In the genomic region with DNA sequence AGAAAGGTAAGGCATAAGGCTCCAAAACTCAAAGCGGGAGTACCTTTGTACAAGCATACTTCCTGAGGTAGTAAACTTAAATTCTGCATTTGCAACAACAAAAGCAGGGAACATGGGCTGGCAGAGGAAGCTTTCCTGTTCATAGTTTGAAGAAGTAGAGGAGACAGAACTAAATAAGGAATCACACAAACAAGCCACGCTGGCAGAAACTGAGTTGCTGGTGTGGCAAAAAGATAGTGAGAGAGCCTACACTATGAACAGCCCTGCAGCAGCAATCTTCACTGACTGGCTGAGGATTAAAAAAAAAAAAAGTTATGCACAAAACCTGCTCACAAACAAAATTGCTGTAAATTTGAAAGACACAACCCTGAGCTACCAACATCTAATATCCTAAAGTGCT, we compare ENCODE assay signal across 15 cellular contexts. TPM values are rescaled to one million over a fixed set of nuclear protein-coding genes. Genes with fewer than 3 reads are reported as not detected.
A peak's percentile ranks its signal among the peaks of the same experiment; 100 is the strongest.
DNase-seq lines count a peak whose midpoint lies in the region; ATAC-seq and TF ChIP-seq lines count a peak whose summit lies in the region.
"Had no signal": no experiment of that assay in that cellular context is flagged by ENCODE, and none has a peak within 500 bp of the region (broad histone marks: within the 10 kb centered on the region; RNA-seq: fewer than 3 reads in every experiment).

No MANE protein-coding gene starts in this region.

- H2AFZ ChIP-seq in PC-9 = no peak overlapping the region

- WGBS in sigmoid colon, 2 donors = 70 to 86% methylated on average over 2 of the region's 2 CpGs

- H3K27me3 ChIP-seq in sigmoid colon (no peaks in the 10 kb centered on the region), PC-9 (ENCODE audit: insufficient read depth, low read depth) (no peaks in the 10 kb centered on the region)
- H3K27me3 ChIP-seq: BE2C, transverse colon had no signal

- no peaks in the 10 kb centered on the region for H3K9me2 ChIP-seq in PC-9 (ENCODE audit: insufficient read depth)

- no peak for TF ChIP-seq POLR2A in sigmoid colon (IDR thresholded peaks at IDR 0.05)

- H3K9me3 ChIP-seq in sigmoid colon (no peaks in the 10 kb centered on the region), PC-9 (ENCODE audit: insufficient read depth, low read depth) (no peaks in the 10 kb centered on the region)
- H3K9me3 ChIP-seq: BE2C, transverse colon had no signal

- H3K4me1 Mint-ChIP-seq in HFFc6 (ENCODE audit: low read depth) (peaks cover 29% of the 10 kb centered on the region), MCF 10A (ENCODE audit: insufficient read depth, unreplicated experiment) (no peaks in the 10 kb centered on the region)

- peaks cover 23% of the 10 kb centered on the region for H3K36me3 Mint-ChIP-seq in HFFc6 (ENCODE audit: low read depth)
- no peaks in the 10 kb centered on the region for H3K36me3 Mint-ChIP-seq in MCF 10A (ENCODE audit: insufficient read depth, unreplicated experiment)

- H3K27ac Mint-ChIP-seq in HFFc6 (peak overlapping the region; percentile 27; the same call in 1 of the 2 replicates), MCF 10A (ENCODE audit: low read depth, unreplicated experiment) (no peak overlapping the region)

- H3K79me2 ChIP-seq in PC-9 (ENCODE audit: low read depth) = no peaks in the 10 kb centered on the region

- ATAC-seq in HG02870 (IDR thresholded peaks at IDR 0.05; ENCODE audit: unreplicated experiment) = no peak

- H3K4me2 ChIP-seq in PC-9 = no peak overlapping the region

- H3K4me3 Mint-ChIP-seq in HFFc6 (no peak overlapping the region), MCF 10A (ENCODE audit: unreplicated experiment) (no peak overlapping the region)

- peaks cover 0 to 22% (median 19%) of the 10 kb centered on the region in 4 donors for H3K4me1 ChIP-seq in sigmoid colon
- no peaks in the 10 kb centered on the region for H3K4me1 ChIP-seq in PC-9 (replicated peaks; ENCODE audit: insufficient read depth)
- H3K4me1 ChIP-seq: BE2C had no signal

- no peak overlapping the region for H3K4me3 ChIP-seq in cardiac fibroblast (replicated peaks in 1 of 2; ENCODE audit: low read depth in 2 of 2, low read length in 2 of 2)
- peak overlapping the region in 1 of 4 donors; percentile 8 for H3K4me3 ChIP-seq in sigmoid colon
- H3K4me3 ChIP-seq in PC-9 = no peak overlapping the region
- H3K4me3 ChIP-seq: transverse colon had no signal

- intact Hi-C loops in sigmoid colon (cut with DNase I) = no loop called here
- intact Hi-C loops in MCF 10A (cut with micrococcal nuclease) = no loop called here
- intact Hi-C loops in PC-9 (cut with micrococcal nuclease; ENCODE audit: unreplicated experiment) = no loop called here

- H3K36me3 ChIP-seq in sigmoid colon (no peaks in the 10 kb centered on the region), PC-9 (ENCODE audit: low read depth) (no peaks in the 10 kb centered on the region)
- H3K36me3 ChIP-seq: BE2C, transverse colon, WERI-Rb-1 had no signal

- H3K9me3 Mint-ChIP-seq in HFFc6 (no peaks in the 10 kb centered on the region), MCF 10A (ENCODE audit: unreplicated experiment) (no peaks in the 10 kb centered on the region)

- H3F3A ChIP-seq in PC-9 (ENCODE audit: insufficient read depth, low read depth) = peaks cover 11% of the 10 kb centered on the region; the same call in 1 of the 2 replicates

- DNase-seq in HFFc6 (no peak), cardiac fibroblast (ENCODE audit: low read depth in 2 of 2) (peak; percentile 4 to 19), inferior parietal cortex (ENCODE audit: extremely low spot score) (peak; percentile 28), sigmoid colon (no peak), MCF 10A (ENCODE audit: unreplicated experiment) (no peak), PC-9 (no peak)
- no peak for DNase-seq in stimulated activated CD4-positive, alpha-beta T cell treated with anti-CD3 and anti-CD28 coated beads, Interleukin-4, amount 100 ng/mL, for 24 hours
- DNase-seq: activated naive CD4-positive, alpha-beta T cell treated with anti-CD3 and anti-CD28 coated beads, Interleukin-2, amount 50 U/mL, for 16 hours; BE2C; NCI-H2081 treated with DMSO at 0.1 percent for 48 hours; NK-92 treated with Interleukin-12 subunit alpha and Interleukin-12 subunit beta, amount 100 ng/mL, for 24 hours; transverse colon; WERI-Rb-1 had no signal

- peak overlapping the region in 3 of 4 donors; percentile 23 to 58 (median 53) for H3K27ac ChIP-seq in sigmoid colon
- H3K27ac ChIP-seq in PC-9 = no peak overlapping the region
- H3K27ac ChIP-seq: epithelial cell of prostate, WERI-Rb-1 had no signal

- POLR2A ChIA-PET in MCF 10A (lab: Yijun Ruan, JAX) (interaction anchor here (0.6 kb wide), 1 partner anchor 288 kb away, joined by 3 read pairs; no protein-coding TSS in a partner anchor), PC-9 (lab: Charles Lee; ENCODE audit: unreplicated experiment) (no interaction called here)

- TF ChIP-seq CTCF in HFFc6 (IDR thresholded peaks at IDR 0.05) = no peak
- TF ChIP-seq CTCF in cardiac fibroblast (IDR thresholded peaks at IDR 0.05; ENCODE audit: low read depth, low read length) = no peak
- no peak for TF ChIP-seq CTCF in sigmoid colon (IDR thresholded peaks at IDR 0.05)
- TF ChIP-seq CTCF in MCF 10A (IDR thresholded peaks at IDR 0.05; ENCODE audit: unreplicated experiment) = no peak
- no peak for TF ChIP-seq CTCF in PC-9 (conservative IDR thresholded peaks at IDR 0.05)

- BruUV-seq in MCF 10A (replicated peaks; lab: Mats Ljungman, UMichigan) (no TSS peak), PC-9 (replicated peaks; lab: Mats Ljungman, UMichigan) (no TSS peak)

- H3K27me3 Mint-ChIP-seq in HFFc6 (ENCODE audit: insufficient read depth) (peaks cover 5% of the 10 kb centered on the region), MCF 10A (ENCODE audit: insufficient read depth, unreplicated experiment) (no peaks in the 10 kb centered on the region)

- CTCF ChIA-PET in MCF 10A (lab: Yijun Ruan, JAX) = interaction anchor here (0.6 to 0.8 kb wide), 3 partner anchors 123 to 610 kb away, joined by 3 to 5 read pairs (median 3); no protein-coding TSS in a partner anchor
- CTCF ChIA-PET in PC-9 (lab: Charles Lee) = interaction anchor here (0.7 kb wide), 1 partner anchor 166 kb away, joined by 4 read pairs; no protein-coding TSS in a partner anchor

- no peaks in the 10 kb centered on the region for H4K20me1 ChIP-seq in PC-9 (ENCODE audit: insufficient read depth)

- no peak for TF ChIP-seq EP300 in sigmoid colon (IDR thresholded peaks at IDR 0.05)

RNA-seq across cellular contexts. Expression of a gene that starts 46.5 kb away (rescaled TPM):
- total RNA-seq in HFFc6 (2021; fragmentation: NEBNext Ultra II Directional; extraction: Animal tissue kit (Norgen Biotek cat#: 25700)) = 10 to 100 TPM; 58.9 to 68.2 (median 65.0) TPM
- 10 to 100 TPM; 16.4 to 36.3 (median 19.4) TPM for total RNA-seq in sigmoid colon
- polyA plus RNA-seq in sigmoid colon = 10 to 100 TPM in 1 of 3 donors, 1 to 10 TPM in 2; 6.9 to 19.3 (median 7.2) TPM
- 12.8 and 14.0 TPM in 2 replicates for total RNA-seq in MCF 10A (2022)
- total RNA-seq in PC-9 (2021) = 20.5 and 22.6 TPM in 2 replicates

Comparison
In these comparisons a context has a peak if more than half of its experiments do, and no peak if none do; other contexts are left out.
1. DNase-seq: peak in cardiac fibroblast (2 of 2) and inferior parietal cortex (single experiment); none in HFFc6 (single experiment), sigmoid colon (single experiment), MCF 10A (single experiment), stimulated activated CD4-positive, alpha-beta T cell treated with anti-CD3 and anti-CD28 coated beads, Interleukin-4, amount 100 ng/mL, for 24 hours (single experiment) and PC-9 (0 of 2).